In the genomic region with DNA sequence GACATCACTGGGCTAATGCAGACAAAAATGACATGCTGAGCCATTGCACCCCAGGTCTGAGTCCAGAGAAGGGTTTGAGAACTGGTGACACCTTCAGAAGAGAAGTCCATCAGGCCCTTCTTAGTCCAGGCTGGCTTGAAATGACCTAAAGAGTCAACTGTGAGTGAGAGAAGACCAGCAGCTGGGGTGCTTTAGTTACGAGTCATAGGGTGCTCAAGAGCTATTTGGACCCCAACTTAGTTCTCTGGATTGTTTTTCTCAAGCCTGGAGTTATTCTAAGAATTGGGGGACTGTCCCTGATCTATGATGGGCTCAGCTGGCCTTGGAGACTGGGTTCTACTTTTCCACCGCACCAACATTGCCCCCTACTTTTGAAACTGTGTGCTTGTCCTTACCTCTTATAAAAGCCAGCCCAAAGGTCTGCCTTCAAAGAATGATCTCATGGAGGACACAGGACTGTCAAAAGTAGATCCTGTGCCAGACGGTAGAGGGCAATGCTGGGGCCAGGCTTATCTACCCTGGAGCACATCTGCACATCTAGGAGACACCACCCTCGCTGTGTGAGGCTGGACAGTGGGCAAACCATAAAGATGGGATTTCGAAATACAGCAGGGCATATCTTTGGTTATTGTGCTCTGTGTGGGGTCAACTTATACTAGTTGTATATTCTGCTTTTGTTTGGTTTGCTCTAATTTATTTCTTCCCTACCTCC, we compare ENCODE assay signal across 1 cellular context.
TF ChIP-seq lines count a peak whose summit lies in the region.

No MANE protein-coding gene starts in this region.

TF ChIP-seq in K562, 482 proteins besides CTCF, POLR2A, EP300 and RAD21:
- TF ChIP-seq CBFA2T2 (conservative IDR thresholded peaks at IDR 0.05) (no peak), PHTF2 (CRISPR knock-in tag; IDR thresholded peaks at IDR 0.05) (no peak), SRSF3 (IDR thresholded peaks at IDR 0.05; ENCODE audit: insufficient read depth, low read length) (no peak)
- TF ChIP-seq, protein P1, sequence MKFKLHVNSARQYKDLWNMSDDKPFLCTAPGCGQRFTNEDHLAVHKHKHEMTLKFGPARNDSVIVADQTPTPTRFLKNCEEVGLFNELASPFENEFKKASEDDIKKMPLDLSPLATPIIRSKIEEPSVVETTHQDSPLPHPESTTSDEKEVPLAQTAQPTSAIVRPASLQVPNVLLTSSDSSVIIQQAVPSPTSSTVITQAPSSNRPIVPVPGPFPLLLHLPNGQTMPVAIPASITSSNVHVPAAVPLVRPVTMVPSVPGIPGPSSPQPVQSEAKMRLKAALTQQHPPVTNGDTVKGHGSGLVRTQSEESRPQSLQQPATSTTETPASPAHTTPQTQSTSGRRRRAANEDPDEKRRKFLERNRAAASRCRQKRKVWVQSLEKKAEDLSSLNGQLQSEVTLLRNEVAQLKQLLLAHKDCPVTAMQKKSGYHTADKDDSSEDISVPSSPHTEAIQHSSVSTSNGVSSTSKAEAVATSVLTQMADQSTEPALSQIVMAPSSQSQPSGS (CRISPR knock-in tag; IDR thresholded peaks at IDR 0.05), result no peak
- TF ChIP-seq, protein P2, sequence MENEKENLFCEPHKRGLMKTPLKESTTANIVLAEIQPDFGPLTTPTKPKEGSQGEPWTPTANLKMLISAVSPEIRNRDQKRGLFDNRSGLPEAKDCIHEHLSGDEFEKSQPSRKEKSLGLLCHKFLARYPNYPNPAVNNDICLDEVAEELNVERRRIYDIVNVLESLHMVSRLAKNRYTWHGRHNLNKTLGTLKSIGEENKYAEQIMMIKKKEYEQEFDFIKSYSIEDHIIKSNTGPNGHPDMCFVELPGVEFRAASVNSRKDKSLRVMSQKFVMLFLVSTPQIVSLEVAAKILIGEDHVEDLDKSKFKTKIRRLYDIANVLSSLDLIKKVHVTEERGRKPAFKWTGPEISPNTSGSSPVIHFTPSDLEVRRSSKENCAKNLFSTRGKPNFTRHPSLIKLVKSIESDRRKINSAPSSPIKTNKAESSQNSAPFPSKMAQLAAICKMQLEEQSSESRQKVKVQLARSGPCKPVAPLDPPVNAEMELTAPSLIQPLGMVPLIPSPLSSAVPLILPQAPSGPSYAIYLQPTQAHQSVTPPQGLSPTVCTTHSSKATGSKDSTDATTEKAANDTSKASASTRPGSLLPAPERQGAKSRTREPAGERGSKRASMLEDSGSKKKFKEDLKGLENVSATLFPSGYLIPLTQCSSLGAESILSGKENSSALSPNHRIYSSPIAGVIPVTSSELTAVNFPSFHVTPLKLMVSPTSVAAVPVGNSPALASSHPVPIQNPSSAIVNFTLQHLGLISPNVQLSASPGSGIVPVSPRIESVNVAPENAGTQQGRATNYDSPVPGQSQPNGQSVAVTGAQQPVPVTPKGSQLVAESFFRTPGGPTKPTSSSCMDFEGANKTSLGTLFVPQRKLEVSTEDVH (IDR thresholded peaks at IDR 0.05; ENCODE audit: low read depth, partially characterized antibody), result no peak
- TF ChIP-seq, protein P3, sequence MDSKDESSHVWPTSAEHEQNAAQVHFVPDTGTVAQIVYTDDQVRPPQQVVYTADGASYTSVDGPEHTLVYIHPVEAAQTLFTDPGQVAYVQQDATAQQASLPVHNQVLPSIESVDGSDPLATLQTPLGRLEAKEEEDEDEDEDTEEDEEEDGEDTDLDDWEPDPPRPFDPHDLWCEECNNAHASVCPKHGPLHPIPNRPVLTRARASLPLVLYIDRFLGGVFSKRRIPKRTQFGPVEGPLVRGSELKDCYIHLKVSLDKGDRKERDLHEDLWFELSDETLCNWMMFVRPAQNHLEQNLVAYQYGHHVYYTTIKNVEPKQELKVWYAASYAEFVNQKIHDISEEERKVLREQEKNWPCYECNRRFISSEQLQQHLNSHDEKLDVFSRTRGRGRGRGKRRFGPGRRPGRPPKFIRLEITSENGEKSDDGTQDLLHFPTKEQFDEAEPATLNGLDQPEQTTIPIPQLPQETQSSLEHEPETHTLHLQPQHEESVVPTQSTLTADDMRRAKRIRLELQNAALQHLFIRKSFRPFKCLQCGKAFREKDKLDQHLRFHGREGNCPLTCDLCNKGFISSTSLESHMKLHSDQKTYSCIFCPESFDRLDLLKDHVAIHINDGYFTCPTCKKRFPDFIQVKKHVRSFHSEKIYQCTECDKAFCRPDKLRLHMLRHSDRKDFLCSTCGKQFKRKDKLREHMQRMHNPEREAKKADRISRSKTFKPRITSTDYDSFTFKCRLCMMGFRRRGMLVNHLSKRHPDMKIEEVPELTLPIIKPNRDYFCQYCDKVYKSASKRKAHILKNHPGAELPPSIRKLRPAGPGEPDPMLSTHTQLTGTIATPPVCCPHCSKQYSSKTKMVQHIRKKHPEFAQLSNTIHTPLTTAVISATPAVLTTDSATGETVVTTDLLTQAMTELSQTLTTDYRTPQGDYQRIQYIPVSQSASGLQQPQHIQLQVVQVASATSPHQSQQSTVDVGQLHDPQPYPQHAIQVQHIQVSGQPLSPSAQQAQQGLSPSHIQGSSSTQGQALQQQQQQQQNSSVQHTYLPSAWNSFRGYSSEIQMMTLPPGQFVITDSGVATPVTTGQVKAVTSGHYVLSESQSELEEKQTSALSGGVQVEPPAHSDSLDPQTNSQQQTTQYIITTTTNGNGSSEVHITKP (IDR thresholded peaks at IDR 0.05; ENCODE audit: partially characterized antibody), result no peak
TF ChIP-seq in K562: peak in this region for 0.
